In the genomic region with DNA sequence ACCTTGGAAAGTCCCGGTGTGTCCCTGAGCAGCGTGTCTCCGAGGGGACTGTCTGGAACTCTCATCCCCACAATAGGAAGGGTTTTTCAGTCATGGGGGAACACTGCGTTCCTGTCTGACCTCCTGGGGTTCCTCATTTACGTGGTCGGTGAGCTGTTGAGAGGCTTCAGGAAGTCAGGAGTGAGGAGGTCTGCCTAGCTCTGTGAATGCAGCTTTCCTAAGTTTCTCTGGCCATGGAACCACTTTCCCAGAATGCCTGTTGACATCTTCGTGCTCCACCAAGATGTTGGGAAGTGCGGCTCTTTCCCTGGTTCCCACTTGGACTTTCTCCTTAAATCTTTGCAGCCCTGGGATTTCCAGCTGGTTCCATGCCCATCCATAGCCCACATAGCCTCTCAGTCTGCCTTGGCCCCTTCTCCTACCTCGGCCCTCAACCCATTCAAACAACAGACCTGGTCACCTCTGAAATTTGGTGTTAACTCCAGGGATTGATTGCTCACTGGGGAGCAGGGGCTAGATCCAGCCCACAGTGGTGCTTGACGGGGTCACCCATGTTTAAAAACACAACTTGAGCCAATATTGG, we compare ENCODE assay signal across 1 cellular context.
TF ChIP-seq lines count a peak whose summit lies in the region.

No MANE protein-coding gene starts in this region.

TF ChIP-seq in HepG2, 621 proteins besides CTCF, POLR2A, EP300 and RAD21:
- TF ChIP-seq ZNF17 (CRISPR knock-in tag; IDR thresholded peaks at IDR 0.05) (no peak), POLR2G (IDR thresholded peaks at IDR 0.05; ENCODE audit: low read depth, low read length) (peak; percentile 52; the same call in 1 of the 2 replicates), KLF9 (CRISPR knock-in tag; IDR thresholded peaks at IDR 0.05; ENCODE audit: low read depth) (no peak), PTBP1 (IDR thresholded peaks at IDR 0.05; ENCODE audit: low read depth, low read length, poor library complexity, severe bottlenecking) (no peak), RFX3 (CRISPR knock-in tag; IDR thresholded peaks at IDR 0.05) (no peak), RBM22 (optimal IDR thresholded peaks at IDR 0.05; ENCODE audit: low read length) (peak; percentile 54), POLR2AphosphoS2 (IDR thresholded peaks at IDR 0.05; ENCODE audit: low read depth, low read length) (peak; percentile 46; the same call in 1 of the 2 replicates), JUND (CRISPR knock-in tag; IDR thresholded peaks at IDR 0.05) (no peak)
- TF ChIP-seq, protein P1, sequence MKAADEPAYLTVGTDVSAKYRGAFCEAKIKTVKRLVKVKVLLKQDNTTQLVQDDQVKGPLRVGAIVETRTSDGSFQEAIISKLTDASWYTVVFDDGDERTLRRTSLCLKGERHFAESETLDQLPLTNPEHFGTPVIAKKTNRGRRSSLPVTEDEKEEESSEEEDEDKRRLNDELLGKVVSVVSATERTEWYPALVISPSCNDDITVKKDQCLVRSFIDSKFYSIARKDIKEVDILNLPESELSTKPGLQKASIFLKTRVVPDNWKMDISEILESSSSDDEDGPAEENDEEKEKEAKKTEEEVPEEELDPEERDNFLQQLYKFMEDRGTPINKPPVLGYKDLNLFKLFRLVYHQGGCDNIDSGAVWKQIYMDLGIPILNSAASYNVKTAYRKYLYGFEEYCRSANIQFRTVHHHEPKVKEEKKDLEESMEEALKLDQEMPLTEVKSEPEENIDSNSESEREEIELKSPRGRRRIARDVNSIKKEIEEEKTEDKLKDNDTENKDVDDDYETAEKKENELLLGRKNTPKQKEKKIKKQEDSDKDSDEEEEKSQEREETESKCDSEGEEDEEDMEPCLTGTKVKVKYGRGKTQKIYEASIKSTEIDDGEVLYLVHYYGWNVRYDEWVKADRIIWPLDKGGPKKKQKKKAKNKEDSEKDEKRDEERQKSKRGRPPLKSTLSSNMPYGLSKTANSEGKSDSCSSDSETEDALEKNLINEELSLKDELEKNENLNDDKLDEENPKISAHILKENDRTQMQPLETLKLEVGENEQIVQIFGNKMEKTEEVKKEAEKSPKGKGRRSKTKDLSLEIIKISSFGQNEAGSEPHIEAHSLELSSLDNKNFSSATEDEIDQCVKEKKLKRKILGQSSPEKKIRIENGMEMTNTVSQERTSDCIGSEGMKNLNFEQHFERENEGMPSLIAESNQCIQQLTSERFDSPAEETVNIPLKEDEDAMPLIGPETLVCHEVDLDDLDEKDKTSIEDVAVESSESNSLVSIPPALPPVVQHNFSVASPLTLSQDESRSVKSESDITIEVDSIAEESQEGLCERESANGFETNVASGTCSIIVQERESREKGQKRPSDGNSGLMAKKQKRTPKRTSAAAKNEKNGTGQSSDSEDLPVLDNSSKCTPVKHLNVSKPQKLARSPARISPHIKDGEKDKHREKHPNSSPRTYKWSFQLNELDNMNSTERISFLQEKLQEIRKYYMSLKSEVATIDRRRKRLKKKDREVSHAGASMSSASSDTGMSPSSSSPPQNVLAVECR (CRISPR knock-in tag; IDR thresholded peaks at IDR 0.05; ENCODE audit: borderline replicate concordance) = no peak
- TF ChIP-seq, protein P2, sequence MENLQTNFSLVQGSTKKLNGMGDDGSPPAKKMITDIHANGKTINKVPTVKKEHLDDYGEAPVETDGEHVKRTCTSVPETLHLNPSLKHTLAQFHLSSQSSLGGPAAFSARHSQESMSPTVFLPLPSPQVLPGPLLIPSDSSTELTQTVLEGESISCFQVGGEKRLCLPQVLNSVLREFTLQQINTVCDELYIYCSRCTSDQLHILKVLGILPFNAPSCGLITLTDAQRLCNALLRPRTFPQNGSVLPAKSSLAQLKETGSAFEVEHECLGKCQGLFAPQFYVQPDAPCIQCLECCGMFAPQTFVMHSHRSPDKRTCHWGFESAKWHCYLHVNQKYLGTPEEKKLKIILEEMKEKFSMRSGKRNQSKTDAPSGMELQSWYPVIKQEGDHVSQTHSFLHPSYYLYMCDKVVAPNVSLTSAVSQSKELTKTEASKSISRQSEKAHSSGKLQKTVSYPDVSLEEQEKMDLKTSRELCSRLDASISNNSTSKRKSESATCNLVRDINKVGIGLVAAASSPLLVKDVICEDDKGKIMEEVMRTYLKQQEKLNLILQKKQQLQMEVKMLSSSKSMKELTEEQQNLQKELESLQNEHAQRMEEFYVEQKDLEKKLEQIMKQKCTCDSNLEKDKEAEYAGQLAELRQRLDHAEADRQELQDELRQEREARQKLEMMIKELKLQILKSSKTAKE (CRISPR knock-in tag; IDR thresholded peaks at IDR 0.05; ENCODE audit: borderline replicate concordance) = no peak
- TF ChIP-seq, protein P3, sequence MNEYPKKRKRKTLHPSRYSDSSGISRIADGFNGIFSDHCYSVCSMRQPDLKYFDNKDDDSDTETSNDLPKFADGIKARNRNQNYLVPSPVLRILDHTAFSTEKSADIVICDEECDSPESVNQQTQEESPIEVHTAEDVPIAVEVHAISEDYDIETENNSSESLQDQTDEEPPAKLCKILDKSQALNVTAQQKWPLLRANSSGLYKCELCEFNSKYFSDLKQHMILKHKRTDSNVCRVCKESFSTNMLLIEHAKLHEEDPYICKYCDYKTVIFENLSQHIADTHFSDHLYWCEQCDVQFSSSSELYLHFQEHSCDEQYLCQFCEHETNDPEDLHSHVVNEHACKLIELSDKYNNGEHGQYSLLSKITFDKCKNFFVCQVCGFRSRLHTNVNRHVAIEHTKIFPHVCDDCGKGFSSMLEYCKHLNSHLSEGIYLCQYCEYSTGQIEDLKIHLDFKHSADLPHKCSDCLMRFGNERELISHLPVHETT (CRISPR knock-in tag; conservative IDR thresholded peaks at IDR 0.05) = no peak
- TF ChIP-seq, protein P4, sequence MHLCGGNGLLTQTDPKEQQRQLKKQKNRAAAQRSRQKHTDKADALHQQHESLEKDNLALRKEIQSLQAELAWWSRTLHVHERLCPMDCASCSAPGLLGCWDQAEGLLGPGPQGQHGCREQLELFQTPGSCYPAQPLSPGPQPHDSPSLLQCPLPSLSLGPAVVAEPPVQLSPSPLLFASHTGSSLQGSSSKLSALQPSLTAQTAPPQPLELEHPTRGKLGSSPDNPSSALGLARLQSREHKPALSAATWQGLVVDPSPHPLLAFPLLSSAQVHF (CRISPR knock-in tag; IDR thresholded peaks at IDR 0.05) = no peak
